In genomic region chr19:38654478-38655079, GRCh38 we compare ENCODE assay signal across 9 cellular contexts. TPM values are rescaled to one million over a fixed set of nuclear protein-coding genes. Genes with fewer than 3 reads are reported as not detected.
A peak's percentile ranks its signal among the peaks of the same experiment; 100 is the strongest.
DNase-seq lines count a peak whose midpoint lies in the region; ATAC-seq, FAIRE-seq and TF ChIP-seq lines count a peak whose summit lies in the region.
"Had no signal": no experiment of that assay in that cellular context is flagged by ENCODE, and none has a peak within 500 bp of the region (broad histone marks: within the 10 kb centered on the region; RNA-seq: fewer than 3 reads in every experiment).

No MANE protein-coding gene starts in this region.

- no peaks in the 10 kb centered on the region for H3K9me3 Mint-ChIP-seq in activated naive CD8-positive, alpha-beta T cell treated with anti-CD3 and anti-CD28 coated beads for 36 hours
- H3K9me3 Mint-ChIP-seq in stimulated activated memory B cell treated with anti-CD40 and anti-IgM and Interleukin-4, amounts not matched to agents 10 μg/mL and 1 μg/mL and 100 μg/mL, for 72 hours, result no peaks in the 10 kb centered on the region
- H3K9me3 Mint-ChIP-seq: activated B cell treated with CpG ODN at 0.5 μM for 24 hours had no signal

- H3K27me3 ChIP-seq in KMS-11 (ENCODE audit: insufficient read depth, low read depth), result no peaks in the 10 kb centered on the region

- no peak overlapping the region for H3K9ac ChIP-seq in KMS-11

- peaks cover 63% of the 10 kb centered on the region for H3K4me1 ChIP-seq in KMS-11 (ENCODE audit: low read depth, poor library complexity, severe bottlenecking)

- H3K36me3 ChIP-seq in KMS-11 (ENCODE audit: insufficient read depth), result no peaks in the 10 kb centered on the region; the same call in 1 of the 2 replicates

- 0 out of 2 replicates have a peak, but pooled peaks cover 13% of the 10 kb centered on the region for H4K20me1 ChIP-seq in KMS-11 (ENCODE audit: insufficient read depth)

- H3K36me3 Mint-ChIP-seq in activated naive CD8-positive, alpha-beta T cell treated with anti-CD3 and anti-CD28 coated beads for 36 hours, result peaks cover 39% of the 10 kb centered on the region
- H3K36me3 Mint-ChIP-seq in stimulated activated memory B cell treated with anti-CD40 and anti-IgM and Interleukin-4, amounts not matched to agents 10 μg/mL and 1 μg/mL and 100 μg/mL, for 72 hours, result peaks cover 13% of the 10 kb centered on the region

- peak overlapping the region; percentile 20; the same call in 1 of the 2 replicates for H3K27ac ChIP-seq in KMS-11

- peak overlapping the region; percentile 49; the same call in 1 of the 2 replicates for H3K4me2 ChIP-seq in KMS-11

- no peak for TF ChIP-seq CTCF in KMS-11 (conservative IDR thresholded peaks at IDR 0.05; ENCODE audit: low read depth, low read length)

- no peak overlapping the region for H3K4me3 ChIP-seq in KMS-11 (IDR thresholded peaks at IDR 0.05; ENCODE audit: insufficient read depth, low read depth, low read length)

- peaks cover 63% of the 10 kb centered on the region for H3K27me3 Mint-ChIP-seq in activated naive CD8-positive, alpha-beta T cell treated with anti-CD3 and anti-CD28 coated beads for 36 hours
- no peaks in the 10 kb centered on the region for H3K27me3 Mint-ChIP-seq in stimulated activated memory B cell treated with anti-CD40 and anti-IgM and Interleukin-4, amounts not matched to agents 10 μg/mL and 1 μg/mL and 100 μg/mL, for 72 hours
- H3K27me3 Mint-ChIP-seq: activated B cell treated with CpG ODN at 0.5 μM for 24 hours had no signal

- DNase-seq in activated naive CD8-positive, alpha-beta T cell treated with anti-CD3 and anti-CD28 coated beads for 36 hours, result no peak
- DNase-seq in iris pigment epithelial cell (ENCODE audit: low read depth), result peak; percentile 56
- no peak for DNase-seq in NCI-H2029 treated with DMSO at 0.1 percent for 48 hours (lab: John Stamatoyannopoulos, UW)
- no peak for DNase-seq in RCC 7860 (ENCODE audit: low spot score)
- DNase-seq in ACHN, result no peak
- no peak for DNase-seq in DMS53 (lab: John Stamatoyannopoulos, UW)
- DNase-seq: activated B cell treated with CpG ODN at 0.5 μM for 24 hours had no signal

- H3K27ac Mint-ChIP-seq in activated naive CD8-positive, alpha-beta T cell treated with anti-CD3 and anti-CD28 coated beads for 36 hours, result peak overlapping the region; percentile 63
- H3K27ac Mint-ChIP-seq in stimulated activated memory B cell treated with anti-CD40 and anti-IgM and Interleukin-4, amounts not matched to agents 10 μg/mL and 1 μg/mL and 100 μg/mL, for 72 hours, result peak overlapping the region; percentile 59

- peaks cover 97% of the 10 kb centered on the region for H3K79me2 ChIP-seq in KMS-11 (ENCODE audit: insufficient read depth, low read depth)

- H3K4me3 Mint-ChIP-seq in activated naive CD8-positive, alpha-beta T cell treated with anti-CD3 and anti-CD28 coated beads for 36 hours, result no peak overlapping the region
- H3K4me3 Mint-ChIP-seq in stimulated activated memory B cell treated with anti-CD40 and anti-IgM and Interleukin-4, amounts not matched to agents 10 μg/mL and 1 μg/mL and 100 μg/mL, for 72 hours, result no peak overlapping the region
- H3K4me3 Mint-ChIP-seq: activated B cell treated with CpG ODN at 0.5 μM for 24 hours had no signal

- no peak overlapping the region for H2AFZ ChIP-seq in KMS-11 (ENCODE audit: low read depth)

- H3K4me1 Mint-ChIP-seq in activated naive CD8-positive, alpha-beta T cell treated with anti-CD3 and anti-CD28 coated beads for 36 hours, result peaks cover 64% of the 10 kb centered on the region
- peaks cover 69% of the 10 kb centered on the region for H3K4me1 Mint-ChIP-seq in stimulated activated memory B cell treated with anti-CD40 and anti-IgM and Interleukin-4, amounts not matched to agents 10 μg/mL and 1 μg/mL and 100 μg/mL, for 72 hours

- FAIRE-seq in RCC 7860 (lab: Jason Lieb, UNC), result no peak

- in situ Hi-C loops in ACHN (cut with HindIII; ENCODE audit: low pct_ligation_motif_present, low pct_unique_long_range_greater_than_20kb, low sequenced_read_pairs), result no loop called here

- ATAC-seq in stimulated activated memory B cell treated with anti-CD40 and anti-IgM and Interleukin-4, amounts not matched to agents 10 μg/mL and 1 μg/mL and 100 μg/mL, for 72 hours, result no peak

RNA-seq across cellular contexts. Expression of gene ACTN4, which starts 7.1 kb away (rescaled TPM):
- total RNA-seq in activated naive CD8-positive, alpha-beta T cell treated with anti-CD3 and anti-CD28 coated beads for 36 hours, result 100 to 1,000 TPM; 160 to 171 TPM

RNA-seq across cellular contexts. Expression of gene EIF3K, which starts 35.6 kb away (rescaled TPM):
- total RNA-seq in activated naive CD8-positive, alpha-beta T cell treated with anti-CD3 and anti-CD28 coated beads for 36 hours, result 100 to 1,000 TPM; 312 to 321 TPM

RNA-seq across cellular contexts. Expression of gene MAP4K1, which starts 36.8 kb away (rescaled TPM):
- total RNA-seq in activated naive CD8-positive, alpha-beta T cell treated with anti-CD3 and anti-CD28 coated beads for 36 hours, result 100 to 1,000 TPM; 169 TPM
